In genomic region chr18:6959110-6959509, GRCh38 we compare ENCODE assay signal across 15 cellular contexts.
DNase-seq lines count a peak whose midpoint lies in the region; ATAC-seq and TF ChIP-seq lines count a peak whose summit lies in the region.
"Had no signal": no experiment of that assay in that cellular context is flagged by ENCODE, and none has a peak within 500 bp of the region (broad histone marks: within the 10 kb centered on the region; RNA-seq: fewer than 3 reads in every experiment).

No MANE protein-coding gene starts in this region.

- H3K27ac Mint-ChIP-seq in nephron progenitor cell = peak overlapping the region; percentile 22
- H3K27ac Mint-ChIP-seq: CD8-positive, alpha-beta memory T cell; GM23338 had no signal

- H3K9me3 Mint-ChIP-seq in nephron progenitor cell = peaks cover 11% of the 10 kb centered on the region

- H3K4me1 Mint-ChIP-seq in nephron progenitor cell = no peaks in the 10 kb centered on the region
- H3K4me1 Mint-ChIP-seq: CD8-positive, alpha-beta memory T cell; GM23338 had no signal

- DNase-seq in ELF-1 (ENCODE audit: low read depth, low spot score) (peak; percentile 18), NCI-H226 (peak; percentile 62), islet precursor cell (peak; percentile 82), nephron progenitor cell (no peak), glomerular visceral epithelial cell (ENCODE audit: extremely low spot score) (no peak), SKM-1 (lab: John Stamatoyannopoulos, UW; ENCODE audit: unreplicated experiment) (no peak)
- DNase-seq: 8988T; AML-193; Caco-2; CD8-positive, alpha-beta memory T cell; DMS53; H7 had no signal

- no peaks in the 10 kb centered on the region for H3K27me3 Mint-ChIP-seq in nephron progenitor cell (ENCODE audit: low read depth, poor library complexity)

- H3K36me3 Mint-ChIP-seq in nephron progenitor cell (ENCODE audit: low read depth) = peaks cover 66% of the 10 kb centered on the region
- H3K36me3 Mint-ChIP-seq: CD8-positive, alpha-beta memory T cell had no signal

- H3K4me3 Mint-ChIP-seq in nephron progenitor cell = no peak overlapping the region
- H3K4me3 Mint-ChIP-seq: CD8-positive, alpha-beta memory T cell; GM23338 had no signal

- TF ChIP-seq CTCF in nephron progenitor cell (IDR thresholded peaks at IDR 0.05) = no peak

- TF ChIP-seq POLR2A in GM18505 (IDR thresholded peaks at IDR 0.05; ENCODE audit: borderline replicate concordance, extremely low read depth, insufficient read depth, insufficient read length) = no peak

- ATAC-seq in GM18505 (IDR thresholded peaks at IDR 0.05; ENCODE audit: unreplicated experiment) (no peak), GM19452 (IDR thresholded peaks at IDR 0.05; ENCODE audit: unreplicated experiment) (no peak)
- ATAC-seq: GM23338 had no signal

Comparison
In these comparisons a context has a peak if more than half of its experiments do, and no peak if none do; other contexts are left out.
1. DNase-seq: peak in ELF-1 (single experiment), NCI-H226 (single experiment) and islet precursor cell (single experiment); none in nephron progenitor cell (single experiment), glomerular visceral epithelial cell (single experiment) and SKM-1 (single experiment).